In the genomic region with DNA sequence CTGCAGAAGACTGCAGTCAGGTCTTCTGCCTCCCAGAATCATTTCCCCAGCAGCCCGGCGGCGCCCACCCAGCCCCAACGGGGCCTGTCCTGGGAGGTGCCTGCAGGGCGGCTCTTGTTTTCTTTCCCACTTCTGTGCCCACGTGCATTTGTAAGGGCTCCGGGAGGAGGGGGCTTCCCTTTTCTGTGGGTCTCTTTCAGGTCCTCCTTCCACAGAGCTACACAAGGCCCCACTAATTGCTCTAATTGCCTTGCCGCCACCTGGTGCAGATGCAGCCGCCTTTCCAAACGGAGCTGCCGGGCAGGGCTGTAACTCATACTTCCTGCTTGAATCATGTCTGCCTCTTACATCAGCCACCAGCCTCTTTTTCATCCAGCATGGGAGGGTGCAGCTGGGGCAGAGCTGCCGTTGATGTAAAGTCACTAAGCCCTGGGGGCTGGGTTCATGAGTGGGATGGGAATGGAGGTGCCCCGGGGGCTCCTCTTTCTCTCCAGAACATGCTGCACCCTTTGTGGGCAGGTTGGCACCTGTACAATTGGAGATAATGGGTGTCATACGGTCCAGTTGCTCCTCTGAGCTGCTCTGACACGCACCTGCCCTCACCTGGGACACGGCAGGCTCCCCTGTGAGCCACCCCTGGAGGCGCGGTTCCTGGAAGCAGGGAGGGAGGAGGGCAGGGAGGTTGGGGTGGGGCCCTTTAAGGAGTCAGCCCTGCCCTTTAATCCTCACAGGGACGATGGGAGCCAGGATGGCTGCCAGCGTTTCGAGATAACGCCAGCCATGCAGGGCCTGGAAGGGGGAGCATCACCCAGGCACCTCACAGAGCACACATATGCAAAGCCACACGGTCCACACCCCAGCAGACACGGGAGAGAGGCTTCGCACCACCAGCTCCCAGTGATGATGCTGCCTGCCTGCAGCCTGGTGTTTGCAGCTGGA, we compare ENCODE assay signal across 1 cellular context.
TF ChIP-seq lines count a peak whose summit lies in the region.

No MANE protein-coding gene starts in this region.

TF ChIP-seq in HepG2, 621 proteins besides CTCF, POLR2A, EP300 and RAD21 (continued from another document):
- TF ChIP-seq, protein P1, sequence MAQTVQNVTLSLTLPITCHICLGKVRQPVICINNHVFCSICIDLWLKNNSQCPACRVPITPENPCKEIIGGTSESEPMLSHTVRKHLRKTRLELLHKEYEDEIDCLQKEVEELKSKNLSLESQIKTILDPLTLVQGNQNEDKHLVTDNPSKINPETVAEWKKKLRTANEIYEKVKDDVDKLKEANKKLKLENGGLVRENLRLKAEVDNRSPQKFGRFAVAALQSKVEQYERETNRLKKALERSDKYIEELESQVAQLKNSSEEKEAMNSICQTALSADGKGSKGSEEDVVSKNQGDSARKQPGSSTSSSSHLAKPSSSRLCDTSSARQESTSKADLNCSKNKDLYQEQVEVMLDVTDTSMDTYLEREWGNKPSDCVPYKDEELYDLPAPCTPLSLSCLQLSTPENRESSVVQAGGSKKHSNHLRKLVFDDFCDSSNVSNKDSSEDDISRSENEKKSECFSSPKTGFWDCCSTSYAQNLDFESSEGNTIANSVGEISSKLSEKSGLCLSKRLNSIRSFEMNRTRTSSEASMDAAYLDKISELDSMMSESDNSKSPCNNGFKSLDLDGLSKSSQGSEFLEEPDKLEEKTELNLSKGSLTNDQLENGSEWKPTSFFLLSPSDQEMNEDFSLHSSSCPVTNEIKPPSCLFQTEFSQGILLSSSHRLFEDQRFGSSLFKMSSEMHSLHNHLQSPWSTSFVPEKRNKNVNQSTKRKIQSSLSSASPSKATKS (CRISPR knock-in tag; IDR thresholded peaks at IDR 0.05), result no peak
- no peak for TF ChIP-seq ZNF543 (CRISPR knock-in tag; IDR thresholded peaks at IDR 0.05)
- TF ChIP-seq TRIM24 (CRISPR knock-in tag; IDR thresholded peaks at IDR 0.05), result no peak
- TF ChIP-seq, protein P2, sequence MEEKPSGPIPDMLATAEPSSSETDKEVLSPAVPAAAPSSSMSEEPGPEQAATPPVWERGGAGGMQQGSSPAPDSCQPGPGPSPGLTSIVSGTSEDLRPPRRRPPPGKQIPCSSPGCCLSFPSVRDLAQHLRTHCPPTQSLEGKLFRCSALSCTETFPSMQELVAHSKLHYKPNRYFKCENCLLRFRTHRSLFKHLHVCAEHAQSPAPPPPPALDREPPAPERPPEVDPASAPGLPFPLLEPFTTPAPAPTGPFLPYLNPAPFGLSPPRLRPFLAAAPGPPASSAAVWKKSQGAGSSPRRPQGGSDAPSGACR (CRISPR knock-in tag; IDR thresholded peaks at IDR 0.05), result no peak
- no peak for TF ChIP-seq ZNF75D (CRISPR knock-in tag; IDR thresholded peaks at IDR 0.05; ENCODE audit: borderline replicate concordance)
- TF ChIP-seq, protein P3, sequence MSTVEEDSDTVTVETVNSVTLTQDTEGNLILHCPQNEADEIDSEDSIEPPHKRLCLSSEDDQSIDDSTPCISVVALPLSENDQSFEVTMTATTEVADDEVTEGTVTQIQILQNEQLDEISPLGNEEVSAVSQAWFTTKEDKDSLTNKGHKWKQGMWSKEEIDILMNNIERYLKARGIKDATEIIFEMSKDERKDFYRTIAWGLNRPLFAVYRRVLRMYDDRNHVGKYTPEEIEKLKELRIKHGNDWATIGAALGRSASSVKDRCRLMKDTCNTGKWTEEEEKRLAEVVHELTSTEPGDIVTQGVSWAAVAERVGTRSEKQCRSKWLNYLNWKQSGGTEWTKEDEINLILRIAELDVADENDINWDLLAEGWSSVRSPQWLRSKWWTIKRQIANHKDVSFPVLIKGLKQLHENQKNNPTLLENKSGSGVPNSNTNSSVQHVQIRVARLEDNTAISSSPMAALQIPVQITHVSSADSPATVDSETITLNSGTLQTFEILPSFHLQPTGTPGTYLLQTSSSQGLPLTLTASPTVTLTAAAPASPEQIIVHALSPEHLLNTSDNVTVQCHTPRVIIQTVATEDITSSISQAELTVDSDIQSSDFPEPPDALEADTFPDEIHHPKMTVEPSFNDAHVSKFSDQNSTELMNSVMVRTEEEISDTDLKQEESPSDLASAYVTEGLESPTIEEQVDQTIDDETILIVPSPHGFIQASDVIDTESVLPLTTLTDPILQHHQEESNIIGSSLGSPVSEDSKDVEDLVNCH (CRISPR knock-in tag; IDR thresholded peaks at IDR 0.05), result no peak
- TF ChIP-seq ZNF7 (CRISPR knock-in tag; IDR thresholded peaks at IDR 0.05), result no peak
- TF ChIP-seq, protein P4, sequence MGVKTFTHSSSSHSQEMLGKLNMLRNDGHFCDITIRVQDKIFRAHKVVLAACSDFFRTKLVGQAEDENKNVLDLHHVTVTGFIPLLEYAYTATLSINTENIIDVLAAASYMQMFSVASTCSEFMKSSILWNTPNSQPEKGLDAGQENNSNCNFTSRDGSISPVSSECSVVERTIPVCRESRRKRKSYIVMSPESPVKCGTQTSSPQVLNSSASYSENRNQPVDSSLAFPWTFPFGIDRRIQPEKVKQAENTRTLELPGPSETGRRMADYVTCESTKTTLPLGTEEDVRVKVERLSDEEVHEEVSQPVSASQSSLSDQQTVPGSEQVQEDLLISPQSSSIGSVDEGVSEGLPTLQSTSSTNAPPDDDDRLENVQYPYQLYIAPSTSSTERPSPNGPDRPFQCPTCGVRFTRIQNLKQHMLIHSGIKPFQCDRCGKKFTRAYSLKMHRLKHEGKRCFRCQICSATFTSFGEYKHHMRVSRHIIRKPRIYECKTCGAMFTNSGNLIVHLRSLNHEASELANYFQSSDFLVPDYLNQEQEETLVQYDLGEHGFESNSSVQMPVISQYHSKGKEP (CRISPR knock-in tag; IDR thresholded peaks at IDR 0.05), result no peak
- TF ChIP-seq ZNF232 (CRISPR knock-in tag; IDR thresholded peaks at IDR 0.05; ENCODE audit: borderline replicate concordance), result peak; percentile 62; the same call in 1 of the 2 replicates
- no peak for TF ChIP-seq SCMH1 (CRISPR knock-in tag; IDR thresholded peaks at IDR 0.05; ENCODE audit: borderline replicate concordance)
- 0 out of 2 replicates have a peak, but pooled peaks have one; percentile 43 for TF ChIP-seq SPEN (CRISPR knock-in tag; IDR thresholded peaks at IDR 0.05; ENCODE audit: low read depth)
- TF ChIP-seq KDM4B (CRISPR knock-in tag; IDR thresholded peaks at IDR 0.05), result peak; percentile 78; the same call in 1 of the 2 replicates
- TF ChIP-seq RELA (CRISPR knock-in tag; IDR thresholded peaks at IDR 0.05), result no peak
- TF ChIP-seq CC2D1A (CRISPR knock-in tag; IDR thresholded peaks at IDR 0.05), result no peak
- TF ChIP-seq MZF1 (CRISPR knock-in tag; IDR thresholded peaks at IDR 0.05; ENCODE audit: borderline replicate concordance), result no peak
- peak; percentile 75 for TF ChIP-seq ZSCAN9 (CRISPR knock-in tag; IDR thresholded peaks at IDR 0.05; ENCODE audit: borderline replicate concordance)
- TF ChIP-seq RARG (CRISPR knock-in tag; IDR thresholded peaks at IDR 0.05; ENCODE audit: low read depth), result no peak
- TF ChIP-seq, protein P5, sequence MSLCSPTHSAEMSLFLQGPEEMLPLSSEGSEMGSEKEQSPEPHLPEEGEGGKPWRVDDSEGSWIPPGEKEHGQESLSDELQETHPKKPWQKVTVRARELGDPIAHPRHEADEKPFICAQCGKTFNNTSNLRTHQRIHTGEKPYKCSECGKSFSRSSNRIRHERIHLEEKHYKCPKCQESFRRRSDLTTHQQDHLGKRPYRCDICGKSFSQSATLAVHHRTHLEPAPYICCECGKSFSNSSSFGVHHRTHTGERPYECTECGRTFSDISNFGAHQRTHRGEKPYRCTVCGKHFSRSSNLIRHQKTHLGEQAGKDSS (CRISPR knock-in tag; IDR thresholded peaks at IDR 0.05; ENCODE audit: borderline replicate concordance, low read depth), result no peak
- TF ChIP-seq, protein P6, sequence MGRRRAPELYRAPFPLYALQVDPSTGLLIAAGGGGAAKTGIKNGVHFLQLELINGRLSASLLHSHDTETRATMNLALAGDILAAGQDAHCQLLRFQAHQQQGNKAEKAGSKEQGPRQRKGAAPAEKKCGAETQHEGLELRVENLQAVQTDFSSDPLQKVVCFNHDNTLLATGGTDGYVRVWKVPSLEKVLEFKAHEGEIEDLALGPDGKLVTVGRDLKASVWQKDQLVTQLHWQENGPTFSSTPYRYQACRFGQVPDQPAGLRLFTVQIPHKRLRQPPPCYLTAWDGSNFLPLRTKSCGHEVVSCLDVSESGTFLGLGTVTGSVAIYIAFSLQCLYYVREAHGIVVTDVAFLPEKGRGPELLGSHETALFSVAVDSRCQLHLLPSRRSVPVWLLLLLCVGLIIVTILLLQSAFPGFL (CRISPR knock-in tag; IDR thresholded peaks at IDR 0.05), result no peak
- TF ChIP-seq KAT8 (CRISPR knock-in tag; IDR thresholded peaks at IDR 0.05), result peak; percentile 60; the same call in 1 of the 2 replicates
- no peak for TF ChIP-seq NPAS2 (CRISPR knock-in tag; IDR thresholded peaks at IDR 0.05; ENCODE audit: borderline replicate concordance)
- TF ChIP-seq ZNF274 (CRISPR knock-in tag; IDR thresholded peaks at IDR 0.05), result no peak
- TF ChIP-seq, protein P7, sequence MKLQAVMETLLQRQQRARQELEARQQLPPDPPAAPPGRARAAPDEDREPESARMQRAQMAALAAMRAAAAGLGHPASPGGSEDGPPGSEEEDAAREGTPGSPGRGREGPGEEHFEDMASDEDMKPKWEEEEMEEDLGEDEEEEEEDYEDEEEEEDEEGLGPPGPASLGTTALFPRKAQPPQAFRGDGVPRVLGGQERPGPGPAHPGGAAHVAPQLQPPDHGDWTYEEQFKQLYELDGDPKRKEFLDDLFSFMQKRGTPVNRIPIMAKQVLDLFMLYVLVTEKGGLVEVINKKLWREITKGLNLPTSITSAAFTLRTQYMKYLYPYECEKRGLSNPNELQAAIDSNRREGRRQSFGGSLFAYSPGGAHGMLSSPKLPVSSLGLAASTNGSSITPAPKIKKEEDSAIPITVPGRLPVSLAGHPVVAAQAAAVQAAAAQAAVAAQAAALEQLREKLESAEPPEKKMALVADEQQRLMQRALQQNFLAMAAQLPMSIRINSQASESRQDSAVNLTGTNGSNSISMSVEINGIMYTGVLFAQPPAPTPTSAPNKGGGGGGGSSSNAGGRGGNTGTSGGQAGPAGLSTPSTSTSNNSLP (IDR thresholded peaks at IDR 0.05; ENCODE audit: low read depth, low read length), result no peak
- TF ChIP-seq, protein P8, sequence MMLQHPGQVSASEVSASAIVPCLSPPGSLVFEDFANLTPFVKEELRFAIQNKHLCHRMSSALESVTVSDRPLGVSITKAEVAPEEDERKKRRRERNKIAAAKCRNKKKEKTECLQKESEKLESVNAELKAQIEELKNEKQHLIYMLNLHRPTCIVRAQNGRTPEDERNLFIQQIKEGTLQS (CRISPR knock-in tag; IDR thresholded peaks at IDR 0.05), result peak; percentile 53; the same call in 1 of the 2 replicates
- TF ChIP-seq AGO1 (IDR thresholded peaks at IDR 0.05; ENCODE audit: low read depth, low read length, poor library complexity, severe bottlenecking), result no peak
- no peak for TF ChIP-seq HDAC2 (CRISPR knock-in tag; IDR thresholded peaks at IDR 0.05)
- no peak for TF ChIP-seq THYN1 (CRISPR knock-in tag; IDR thresholded peaks at IDR 0.05; ENCODE audit: borderline replicate concordance, low read depth)
- peak; percentile 68 for TF ChIP-seq GABPB1 (CRISPR knock-in tag; IDR thresholded peaks at IDR 0.05)
- 0 out of 2 replicates have a peak, but pooled peaks have one; percentile 31 for TF ChIP-seq EEA1 (CRISPR knock-in tag; IDR thresholded peaks at IDR 0.05; ENCODE audit: borderline replicate concordance)
- TF ChIP-seq HHEX (CRISPR knock-in tag; IDR thresholded peaks at IDR 0.05), result no peak
- TF ChIP-seq ZNF616 (CRISPR knock-in tag; IDR thresholded peaks at IDR 0.05; ENCODE audit: low read depth), result no peak
TF ChIP-seq in HepG2: peak in this region for 130.
